ENCODE assay signal across 1 cellular context in the genomic region with DNA sequence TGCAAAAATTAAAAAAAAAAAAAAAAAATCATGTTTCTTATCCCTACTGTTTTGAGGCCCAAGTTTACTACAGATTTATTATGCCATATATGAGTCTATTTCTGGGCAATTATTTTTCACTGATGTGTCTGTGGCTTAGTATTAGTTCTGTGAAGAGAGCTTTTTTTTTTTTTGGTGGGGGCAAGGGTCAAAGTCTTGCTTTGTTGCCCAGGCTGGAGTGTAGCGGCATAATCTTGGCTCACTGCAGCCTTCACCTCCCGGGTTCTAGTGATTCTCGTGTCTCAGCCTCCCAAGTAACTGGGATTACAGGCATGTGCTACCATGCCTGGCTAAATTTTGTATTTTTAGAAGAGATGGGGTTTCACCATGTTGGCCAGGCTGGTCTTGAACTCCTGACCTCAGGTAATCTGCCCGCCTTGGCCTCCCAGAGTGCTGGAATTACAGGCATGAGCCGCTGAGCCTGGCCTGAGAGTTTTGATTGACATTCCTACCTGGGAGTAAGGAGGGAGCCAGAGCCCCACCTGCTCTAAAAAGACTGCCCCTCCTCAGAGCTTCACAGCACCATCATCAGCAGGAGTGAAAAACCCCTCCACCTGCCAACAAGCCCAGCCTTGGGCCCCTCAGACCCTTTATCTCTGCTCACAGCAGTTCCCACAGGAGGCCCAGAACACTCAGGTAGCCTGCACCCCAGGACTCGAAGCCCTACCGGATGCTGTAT.
TF ChIP-seq lines count a peak whose summit lies in the region.

No MANE protein-coding gene starts in this region.

TF ChIP-seq in WTC11, 78 proteins besides CTCF, POLR2A, EP300 and RAD21 (continued from another document):
- TF ChIP-seq, protein P1, sequence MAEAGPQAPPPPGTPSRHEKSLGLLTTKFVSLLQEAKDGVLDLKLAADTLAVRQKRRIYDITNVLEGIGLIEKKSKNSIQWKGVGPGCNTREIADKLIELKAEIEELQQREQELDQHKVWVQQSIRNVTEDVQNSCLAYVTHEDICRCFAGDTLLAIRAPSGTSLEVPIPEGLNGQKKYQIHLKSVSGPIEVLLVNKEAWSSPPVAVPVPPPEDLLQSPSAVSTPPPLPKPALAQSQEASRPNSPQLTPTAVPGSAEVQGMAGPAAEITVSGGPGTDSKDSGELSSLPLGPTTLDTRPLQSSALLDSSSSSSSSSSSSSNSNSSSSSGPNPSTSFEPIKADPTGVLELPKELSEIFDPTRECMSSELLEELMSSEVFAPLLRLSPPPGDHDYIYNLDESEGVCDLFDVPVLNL (CRISPR knock-in tag; IDR thresholded peaks at IDR 0.05; ENCODE audit: borderline replicate concordance, low read depth) = no peak
- TF ChIP-seq TP53 (CRISPR knock-in tag; IDR thresholded peaks at IDR 0.05) (no peak), SP1 (CRISPR knock-in tag; conservative IDR thresholded peaks at IDR 0.05) (no peak), ZNF671 (CRISPR knock-in tag; IDR thresholded peaks at IDR 0.05) (no peak), FOXP1 (CRISPR knock-in tag; IDR thresholded peaks at IDR 0.05; ENCODE audit: borderline replicate concordance) (no peak), GABPB1 (CRISPR knock-in tag; IDR thresholded peaks at IDR 0.05) (no peak), OVOL2 (CRISPR knock-in tag; IDR thresholded peaks at IDR 0.05; ENCODE audit: borderline replicate concordance) (no peak), TEAD4 (CRISPR knock-in tag; IDR thresholded peaks at IDR 0.05) (no peak), NFYB (CRISPR knock-in tag; conservative IDR thresholded peaks at IDR 0.05; ENCODE audit: low read depth) (no peak), GTF2I (CRISPR knock-in tag; conservative IDR thresholded peaks at IDR 0.05) (no peak), ZNF232 (CRISPR knock-in tag; IDR thresholded peaks at IDR 0.05) (no peak)
- TF ChIP-seq, protein P2, sequence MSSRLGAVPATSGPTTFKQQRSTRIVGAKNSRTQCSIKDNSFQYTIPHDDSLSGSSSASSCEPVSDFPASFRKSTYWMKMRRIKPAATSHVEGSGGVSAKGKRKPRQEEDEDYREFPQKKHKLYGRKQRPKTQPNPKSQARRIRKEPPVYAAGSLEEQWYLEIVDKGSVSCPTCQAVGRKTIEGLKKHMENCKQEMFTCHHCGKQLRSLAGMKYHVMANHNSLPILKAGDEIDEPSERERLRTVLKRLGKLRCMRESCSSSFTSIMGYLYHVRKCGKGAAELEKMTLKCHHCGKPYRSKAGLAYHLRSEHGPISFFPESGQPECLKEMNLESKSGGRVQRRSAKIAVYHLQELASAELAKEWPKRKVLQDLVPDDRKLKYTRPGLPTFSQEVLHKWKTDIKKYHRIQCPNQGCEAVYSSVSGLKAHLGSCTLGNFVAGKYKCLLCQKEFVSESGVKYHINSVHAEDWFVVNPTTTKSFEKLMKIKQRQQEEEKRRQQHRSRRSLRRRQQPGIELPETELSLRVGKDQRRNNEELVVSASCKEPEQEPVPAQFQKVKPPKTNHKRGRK (CRISPR knock-in tag; IDR thresholded peaks at IDR 0.05; ENCODE audit: borderline replicate concordance) = no peak
- TF ChIP-seq, protein P3, sequence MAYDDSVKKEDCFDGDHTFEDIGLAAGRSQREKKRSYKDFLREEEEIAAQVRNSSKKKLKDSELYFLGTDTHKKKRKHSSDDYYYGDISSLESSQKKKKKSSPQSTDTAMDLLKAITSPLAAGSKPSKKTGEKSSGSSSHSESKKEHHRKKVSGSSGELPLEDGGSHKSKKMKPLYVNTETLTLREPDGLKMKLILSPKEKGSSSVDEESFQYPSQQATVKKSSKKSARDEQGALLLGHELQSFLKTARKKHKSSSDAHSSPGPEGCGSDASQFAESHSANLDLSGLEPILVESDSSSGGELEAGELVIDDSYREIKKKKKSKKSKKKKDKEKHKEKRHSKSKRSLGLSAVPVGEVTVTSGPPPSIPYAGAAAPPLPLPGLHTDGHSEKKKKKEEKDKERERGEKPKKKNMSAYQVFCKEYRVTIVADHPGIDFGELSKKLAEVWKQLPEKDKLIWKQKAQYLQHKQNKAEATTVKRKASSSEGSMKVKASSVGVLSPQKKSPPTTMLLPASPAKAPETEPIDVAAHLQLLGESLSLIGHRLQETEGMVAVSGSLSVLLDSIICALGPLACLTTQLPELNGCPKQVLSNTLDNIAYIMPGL (CRISPR knock-in tag; IDR thresholded peaks at IDR 0.05) = no peak
